25 cellular contexts compared by ENCODE assay signal in genomic region chr21:44296103-44296519, GRCh38. TPM values are rescaled to one million over a fixed set of nuclear protein-coding genes. Genes with fewer than 3 reads are reported as not detected.
DNase-seq lines count a peak whose midpoint lies in the region; ATAC-seq, FAIRE-seq and TF ChIP-seq lines count a peak whose summit lies in the region.
"Had no signal": no experiment of that assay in that cellular context is flagged by ENCODE, and none has a peak within 500 bp of the region (broad histone marks: within the 10 kb centered on the region; RNA-seq: fewer than 3 reads in every experiment).

No MANE protein-coding gene starts in this region.

- no peak for TF ChIP-seq RAD21 in GM12878 (IDR thresholded peaks at IDR 0.05; ENCODE audit: insufficient read depth, low read depth, low read length)

- peaks cover 52% of the 10 kb centered on the region for H3K4me1 ChIP-seq in left ventricle myocardium inferior
- peaks cover 0 to 38% of the 10 kb centered on the region in 2 donors for H3K4me1 ChIP-seq in right atrium auricular region
- peaks cover 8% of the 10 kb centered on the region; the same call in 1 of the 2 replicates for H3K4me1 ChIP-seq in HEK293 (ENCODE audit: control insufficient read depth, insufficient read depth, low read length)
- peaks cover 36% of the 10 kb centered on the region for H3K4me1 ChIP-seq in GM12878 (ENCODE audit: control insufficient read depth, insufficient read depth, low read length)

- H3K4me1 Mint-ChIP-seq in stimulated activated naive B cell treated with anti-CD40 and anti-IgM and Interleukin-4, amounts not matched to agents 10 μg/mL and 1 μg/mL and 100 μg/mL, for 72 hours: peaks cover 41 to 77% of the 10 kb centered on the region in 2 donors

- BruUV-seq in GM12878 (replicated peaks; lab: Mats Ljungman, UMichigan): no TSS peak

- H4K20me1 ChIP-seq in GM12878 (ENCODE audit: control insufficient read depth, insufficient read depth): no peaks in the 10 kb centered on the region

- H3K9me3 ChIP-seq in left ventricle myocardium inferior (replicated peaks) (no peaks in the 10 kb centered on the region), right atrium auricular region (no peaks in the 10 kb centered on the region), HEK293 (ENCODE audit: control insufficient read depth, insufficient read depth, low read depth, low read length) (no peaks in the 10 kb centered on the region), GM12878 (replicated peaks; ENCODE audit: control insufficient read depth, insufficient read depth, low read length) (no peaks in the 10 kb centered on the region)
- H3K9me3 ChIP-seq: Caco-2, Peyer's patch had no signal

- RAD21 ChIA-PET in GM12878 (lab: Charles Lee; ENCODE audit: unreplicated experiment): interaction anchor here (1.0 to 3.0 kb wide), 5 partner anchors 9 to 43 kb away, joined by 3 to 27 read pairs (median 9); partner anchors contain the start of gene CFAP410

- FAIRE-seq in GM12878 (lab: Jason Lieb, UNC): no peak
- FAIRE-seq: G401.6, H1 had no signal

- DNase-seq in left ventricle myocardium inferior (no peak), right atrium auricular region (ENCODE audit: low spot score) (no peak), GM12878 (ENCODE audit: low read depth, low spot score) (no peak), Ammon's horn (ENCODE audit: low spot score) (no peak)
- DNase-seq in stimulated activated naive B cell treated with anti-CD40 and anti-IgM and Interleukin-4, amounts not matched to agents 10 μg/mL and 1 μg/mL and 100 μg/mL, for 72 hours: no peak
- DNase-seq: Caco-2; CD8-positive, alpha-beta T cell; HCEC 1CT; NCI-H1092; NCI-H1436; NCI-H1930; NCI-H2227 treated with DMSO at 0.1 percent for 48 hours; NCI-H526 treated with DMSO at 0.1 percent for 48 hours; OCI-M1; Peyer's patch; SIG-M5 had no signal

- 3% methylated on average over 9 of the region's 12 CpGs for WGBS in GM12878 (ENCODE audit: insufficient coverage, insufficient replicate concordance, low lambda C conversion rate, missing lambda C conversion rate)

- in situ Hi-C loops in GM12878 (cut with MboI): no loop called here

- H3K9me3 Mint-ChIP-seq in stimulated activated naive B cell treated with anti-CD40 and anti-IgM and Interleukin-4, amounts not matched to agents 10 μg/mL and 1 μg/mL and 100 μg/mL, for 72 hours: no peaks in the 10 kb centered on the region
- H3K9me3 Mint-ChIP-seq: CD8-positive, alpha-beta T cell; IgD-negative memory B cell had no signal

- H3K36me3 ChIP-seq in left ventricle myocardium inferior: no peaks in the 10 kb centered on the region
- no peaks in the 10 kb centered on the region for H3K36me3 ChIP-seq in right atrium auricular region
- H3K36me3 ChIP-seq in HEK293 (ENCODE audit: control insufficient read depth in 2 of 2, insufficient read depth in 1 of 2, low read length in 2 of 2): no peaks in the 10 kb centered on the region
- no peaks in the 10 kb centered on the region for H3K36me3 ChIP-seq in GM12878 (ENCODE audit: control insufficient read depth in 2 of 2, insufficient read depth in 2 of 2, low read length in 1 of 2)
- H3K36me3 ChIP-seq: Peyer's patch had no signal

- TF ChIP-seq EP300 in GM12878 (IDR thresholded peaks at IDR 0.05; ENCODE audit: borderline replicate concordance in 1 of 2, control insufficient read depth in 1 of 2, low read depth in 2 of 2, low read length in 2 of 2): no peak

- peak overlapping the region; percentile 87 for H3K27ac Mint-ChIP-seq in stimulated activated naive B cell treated with anti-CD40 and anti-IgM and Interleukin-4, amounts not matched to agents 10 μg/mL and 1 μg/mL and 100 μg/mL, for 72 hours
- H3K27ac Mint-ChIP-seq: CD8-positive, alpha-beta T cell had no signal

- no peak for TF ChIP-seq CTCF in left ventricle myocardium inferior (IDR thresholded peaks at IDR 0.05; ENCODE audit: borderline replicate concordance)
- no peak for TF ChIP-seq CTCF in right atrium auricular region (IDR thresholded peaks at IDR 0.05)
- no peak for TF ChIP-seq CTCF in HEK293 (tag by site-specific recombination; IDR thresholded peaks at IDR 0.05)
- no peak for TF ChIP-seq CTCF in GM12878 (IDR thresholded peaks at IDR 0.05 in 2 of 3, conservative IDR thresholded peaks at IDR 0.05 in 1 of 3; ENCODE audit: control insufficient read depth in 2 of 3, extremely low read depth in 1 of 3, insufficient read depth in 1 of 3, low read depth in 3 of 3, low read length in 3 of 3)

- H3K4me2 ChIP-seq in GM12878 (ENCODE audit: control insufficient read depth, insufficient read depth): peak overlapping the region; percentile 30; the same call in 1 of the 2 replicates

- H3K9ac ChIP-seq in GM12878 (ENCODE audit: control insufficient read depth, insufficient read depth, low read length): peak overlapping the region; percentile 28; the same call in 1 of the 2 replicates

- no peaks in the 10 kb centered on the region for H3K36me3 Mint-ChIP-seq in stimulated activated naive B cell treated with anti-CD40 and anti-IgM and Interleukin-4, amounts not matched to agents 10 μg/mL and 1 μg/mL and 100 μg/mL, for 72 hours
- H3K36me3 Mint-ChIP-seq: CD8-positive, alpha-beta T cell; IgD-negative memory B cell had no signal

- H3K79me2 ChIP-seq in GM12878 (ENCODE audit: control insufficient read depth, insufficient read depth, low read length): peaks cover 20% of the 10 kb centered on the region

- H3K27me3 ChIP-seq in left ventricle myocardium inferior (ENCODE audit: low read depth) (peaks cover 3% of the 10 kb centered on the region), right atrium auricular region (no peaks in the 10 kb centered on the region), GM12878 (replicated peaks in 1 of 2; ENCODE audit: control insufficient read depth in 2 of 2, insufficient read depth in 2 of 2, low read length in 1 of 2) (no peaks in the 10 kb centered on the region)
- H3K27me3 ChIP-seq: Peyer's patch had no signal

- POLR2A ChIA-PET in HEK293 (lab: Yijun Ruan, JAX) (no interaction called here), GM12878 (lab: Charles Lee) (interaction anchor here (1.4 kb wide), 2 partner anchors 11 to 26 kb away, joined by 3 to 5 read pairs; no protein-coding TSS in a partner anchor)

- no peak overlapping the region for H2AFZ ChIP-seq in GM12878 (ENCODE audit: control insufficient read depth, low read depth, low read length)

- no peaks in the 10 kb centered on the region for H3K27me3 Mint-ChIP-seq in stimulated activated naive B cell treated with anti-CD40 and anti-IgM and Interleukin-4, amounts not matched to agents 10 μg/mL and 1 μg/mL and 100 μg/mL, for 72 hours

- no peak overlapping the region for H3K4me3 Mint-ChIP-seq in stimulated activated naive B cell treated with anti-CD40 and anti-IgM and Interleukin-4, amounts not matched to agents 10 μg/mL and 1 μg/mL and 100 μg/mL, for 72 hours
- H3K4me3 Mint-ChIP-seq: CD8-positive, alpha-beta T cell had no signal

- SMC1A ChIA-PET in GM12878 (lab: Charles Lee; ENCODE audit: uncharacterized antibody, unreplicated experiment): interaction anchor here (0.8 to 2.8 kb wide), 4 partner anchors 8 to 45 kb away, joined by 3 to 11 read pairs (median 3); no protein-coding TSS in a partner anchor

- ATAC-seq in GM12878 (no peak), GM19351 (IDR thresholded peaks at IDR 0.05; ENCODE audit: unreplicated experiment) (no peak)
- no peak for ATAC-seq in stimulated activated naive B cell treated with anti-CD40 and anti-IgM and Interleukin-4, amounts not matched to agents 10 μg/mL and 1 μg/mL and 100 μg/mL, for 72 hours (replicated peaks)
- ATAC-seq: CD8-positive, alpha-beta T cell had no signal

- TF ChIP-seq POLR2A in GM12878 (IDR thresholded peaks at IDR 0.05; ENCODE audit: low read depth, low read length): no peak

- H3K4me3 ChIP-seq in left ventricle myocardium inferior (no peak overlapping the region), right atrium auricular region (no peak overlapping the region), HEK293 (ENCODE audit: low read depth, low read length) (no peak overlapping the region), GM12878 (no peak overlapping the region)
- H3K4me3 ChIP-seq: Peyer's patch, SK-N-MC had no signal

- CTCF ChIA-PET in HEK293 (lab: Yijun Ruan, JAX): interaction anchor here (1.0 to 1.5 kb wide), 2 partner anchors 9 kb away, joined by 3 to 4 read pairs; no protein-coding TSS in a partner anchor
- CTCF ChIA-PET in GM12878 (lab: Yijun Ruan, JAX): interaction anchor here (0.8 to 2.0 kb wide), 3 partner anchors 15 to 28 kb away, joined by 4 to 7 read pairs (median 4); no protein-coding TSS in a partner anchor

- intact Hi-C loops in left ventricle myocardium inferior (cut with micrococcal nuclease): no loop called here
- intact Hi-C loops in GM12878 (cut with micrococcal nuclease; ENCODE audit: unreplicated experiment): no loop called here

- peak overlapping the region; percentile 54 for H3K27ac ChIP-seq in left ventricle myocardium inferior (replicated peaks)
- no peak overlapping the region for H3K27ac ChIP-seq in right atrium auricular region
- no peak overlapping the region for H3K27ac ChIP-seq in HEK293 (ENCODE audit: extremely low read depth, low read depth, low read length)
- no peak overlapping the region; the same call in 1 of the 2 replicates for H3K27ac ChIP-seq in GM12878 (ENCODE audit: control insufficient read depth, insufficient read depth)
- H3K27ac ChIP-seq: C4-2B, Peyer's patch, SK-N-MC had no signal

RNA-seq across cellular contexts. Expression of gene PFKL, which starts 3.7 kb away (rescaled TPM):
- total RNA-seq in left ventricle myocardium inferior (47.7 TPM), right atrium auricular region (10 to 100 TPM; 28.0 to 45.7 TPM), GM12878 (2014; rRNA removed) (127 and 146 TPM in 2 replicates), GM12878 (2014; rRNA removed; fragmentation: Illumina TruSeq; extraction: Trizol) (52.6 and 56.1 TPM in 2 replicates), GM12878 (2021) (192 and 194 TPM in 2 replicates)
- 144 and 180 TPM in 2 replicates for total RNA-seq in GM12878 (2013; cell fraction: nucleolus; rRNA removed)
- 60.4 TPM for polyA plus RNA-seq in GM12878 (2011; ENCODE audit: low read depth)
- polyA plus RNA-seq in GM12878 (2011; rRNA removed) (43.3 and 94.2 TPM in 2 replicates), GM12878 (2014; fragmentation: Illumina TruSeq; extraction: Trizol) (7.8 and 45.7 TPM in 2 replicates), GM12878 (2014; fragmentation: Nextera tagmentation; extraction: Ambion mirVana) (10 to 100 TPM in 1 of 2 experiments, 1 to 10 TPM in 1; 1.2 to 11.2 TPM), GM12878 (2014; rRNA removed) (130 and 154 TPM in 2 replicates), GM12878 (2016; fragmentation: Nextera tagmentation; extraction: Ambion mirVana) (100 to 1,000 TPM; 184 to 191 TPM)
- 130 and 162 TPM in 2 replicates for polyA plus RNA-seq in GM12878 (2011; cell fraction: cytosol; rRNA removed)
- 550 and 578 TPM in 2 replicates for polyA plus RNA-seq in GM12878 (2011; cell fraction: nucleus; rRNA removed)
- 148 and 190 TPM in 2 replicates for polyA plus RNA-seq in GM12878 (2012)
- 76.6 and 156 TPM in 2 replicates for polyA minus RNA-seq in GM12878 (2011; rRNA and poly(A)+ RNA removed)
- 59.1 and 73.4 TPM in 2 replicates for polyA minus RNA-seq in GM12878 (2011; cell fraction: cytosol; rRNA and poly(A)+ RNA removed)
- 62.3 and 85.3 TPM in 2 replicates for polyA minus RNA-seq in GM12878 (2011; cell fraction: nucleus; rRNA and poly(A)+ RNA removed)

RNA-seq across cellular contexts. Expression of gene AIRE, which starts 10.4 kb away (rescaled TPM):
- not detected for total RNA-seq in left ventricle myocardium inferior
- not detected for total RNA-seq in right atrium auricular region
- 0.81 and 0.83 TPM in 2 replicates for total RNA-seq in GM12878 (2013; cell fraction: nucleolus; rRNA removed)
- total RNA-seq in GM12878 (2014; rRNA removed): not detected in 2 replicates
- not detected in 2 replicates for total RNA-seq in GM12878 (2014; rRNA removed; fragmentation: Illumina TruSeq; extraction: Trizol)
- total RNA-seq in GM12878 (2021): 0.10 TPM in 1 of 2 replicates, not detected in the other
- polyA plus RNA-seq in GM12878 (2011; ENCODE audit: low read depth): not detected
- polyA plus RNA-seq in GM12878 (2011; rRNA removed): 0.03 and 0.05 TPM in 2 replicates
- polyA plus RNA-seq in GM12878 (2011; cell fraction: cytosol; rRNA removed): 0.04 and 0.08 TPM in 2 replicates
- polyA plus RNA-seq in GM12878 (2011; cell fraction: nucleus; rRNA removed): 0.61 and 1.2 TPM in 2 replicates
- 0.04 TPM in 1 of 2 replicates, not detected in the other for polyA plus RNA-seq in GM12878 (2012)
- not detected in 2 replicates for polyA plus RNA-seq in GM12878 (2014; fragmentation: Illumina TruSeq; extraction: Trizol)
- polyA plus RNA-seq in GM12878 (2014; fragmentation: Nextera tagmentation; extraction: Ambion mirVana): not detected
- polyA plus RNA-seq in GM12878 (2014; rRNA removed): not detected in 2 replicates
- not detected for polyA plus RNA-seq in GM12878 (2016; fragmentation: Nextera tagmentation; extraction: Ambion mirVana)
- 0.10 and 0.15 TPM in 2 replicates for polyA minus RNA-seq in GM12878 (2011; rRNA and poly(A)+ RNA removed)
- not detected in 2 replicates for polyA minus RNA-seq in GM12878 (2011; cell fraction: cytosol; rRNA and poly(A)+ RNA removed)
- 0.10 and 0.12 TPM in 2 replicates for polyA minus RNA-seq in GM12878 (2011; cell fraction: nucleus; rRNA and poly(A)+ RNA removed)
- total RNA-seq: A172; Caco-2; CD8-positive, alpha-beta T cell; H1; NCI-H460 had no signal

RNA-seq across cellular contexts. Expression of gene DNMT3L, which starts 34.4 kb away (rescaled TPM):
- total RNA-seq in left ventricle myocardium inferior (not detected), right atrium auricular region (not detected), GM12878 (2014; rRNA removed) (not detected in 2 replicates), GM12878 (2014; rRNA removed; fragmentation: Illumina TruSeq; extraction: Trizol) (not detected in 2 replicates), GM12878 (2021) (not detected in 2 replicates)
- total RNA-seq in GM12878 (2013; cell fraction: nucleolus; rRNA removed): not detected in 2 replicates
- not detected for polyA plus RNA-seq in GM12878 (2011; ENCODE audit: low read depth)
- polyA plus RNA-seq in GM12878 (2011; rRNA removed) (not detected in 2 replicates), GM12878 (2014; fragmentation: Illumina TruSeq; extraction: Trizol) (not detected in 2 replicates), GM12878 (2014; fragmentation: Nextera tagmentation; extraction: Ambion mirVana) (not detected), GM12878 (2014; rRNA removed) (not detected in 2 replicates), GM12878 (2016; fragmentation: Nextera tagmentation; extraction: Ambion mirVana) (not detected)
- not detected in 2 replicates for polyA plus RNA-seq in GM12878 (2011; cell fraction: cytosol; rRNA removed)
- polyA plus RNA-seq in GM12878 (2011; cell fraction: nucleus; rRNA removed): not detected in 2 replicates
- polyA plus RNA-seq in GM12878 (2012): not detected in 2 replicates
- polyA minus RNA-seq in GM12878 (2011; rRNA and poly(A)+ RNA removed): not detected in 2 replicates
- not detected in 2 replicates for polyA minus RNA-seq in GM12878 (2011; cell fraction: cytosol; rRNA and poly(A)+ RNA removed)
- polyA minus RNA-seq in GM12878 (2011; cell fraction: nucleus; rRNA and poly(A)+ RNA removed): not detected in 2 replicates
- total RNA-seq: A172; CD8-positive, alpha-beta T cell; H1; NCI-H460; Peyer's patch had no signal
- polyA plus RNA-seq: IgD-negative memory B cell had no signal

RNA-seq across cellular contexts. Expression of gene CFAP410, which starts 43.1 kb away (rescaled TPM):
- total RNA-seq in left ventricle myocardium inferior: 12.0 TPM
- total RNA-seq in right atrium auricular region: 10 to 100 TPM; 21.4 to 23.2 TPM
- 19.8 and 23.7 TPM in 2 replicates for total RNA-seq in GM12878 (2013; cell fraction: nucleolus; rRNA removed)
- 16.8 and 24.6 TPM in 2 replicates for total RNA-seq in GM12878 (2014; rRNA removed)
- 2.6 and 2.8 TPM in 2 replicates for total RNA-seq in GM12878 (2014; rRNA removed; fragmentation: Illumina TruSeq; extraction: Trizol)
- total RNA-seq in GM12878 (2021): 20.3 and 23.6 TPM in 2 replicates
- 4.9 TPM for polyA plus RNA-seq in GM12878 (2011; ENCODE audit: low read depth)
- 2.8 and 5.2 TPM in 2 replicates for polyA plus RNA-seq in GM12878 (2011; rRNA removed)
- 8.2 and 16.1 TPM in 2 replicates for polyA plus RNA-seq in GM12878 (2011; cell fraction: cytosol; rRNA removed)
- 87.0 and 101 TPM in 2 replicates for polyA plus RNA-seq in GM12878 (2011; cell fraction: nucleus; rRNA removed)
- polyA plus RNA-seq in GM12878 (2012): 21.9 and 22.9 TPM in 2 replicates
- 0.52 and 1.3 TPM in 2 replicates for polyA plus RNA-seq in GM12878 (2014; fragmentation: Illumina TruSeq; extraction: Trizol)
- polyA plus RNA-seq in GM12878 (2014; fragmentation: Nextera tagmentation; extraction: Ambion mirVana): 1 to 10 TPM in 1 of 2 experiments, under 1 TPM in 1; 0.14 to 2.1 TPM
- polyA plus RNA-seq in GM12878 (2014; rRNA removed): 24.8 and 27.1 TPM in 2 replicates
- polyA plus RNA-seq in GM12878 (2016; fragmentation: Nextera tagmentation; extraction: Ambion mirVana): 10 to 100 TPM; 17.5 to 20.9 TPM
- polyA minus RNA-seq in GM12878 (2011; rRNA and poly(A)+ RNA removed): 1.4 and 5.8 TPM in 2 replicates
- polyA minus RNA-seq in GM12878 (2011; cell fraction: cytosol; rRNA and poly(A)+ RNA removed): 1.8 and 2.8 TPM in 2 replicates
- 7.5 and 11.9 TPM in 2 replicates for polyA minus RNA-seq in GM12878 (2011; cell fraction: nucleus; rRNA and poly(A)+ RNA removed)

RNA-seq across cellular contexts. Expression of gene ICOSLG, which starts 55.4 kb away (rescaled TPM):
- 4.7 TPM for total RNA-seq in left ventricle myocardium inferior
- 1 to 10 TPM; 1.0 to 1.1 TPM for total RNA-seq in right atrium auricular region
- 61.3 and 69.5 TPM in 2 replicates for total RNA-seq in GM12878 (2013; cell fraction: nucleolus; rRNA removed)
- total RNA-seq in GM12878 (2014; rRNA removed): 5.6 and 6.3 TPM in 2 replicates
- total RNA-seq in GM12878 (2014; rRNA removed; fragmentation: Illumina TruSeq; extraction: Trizol): 3.5 and 3.8 TPM in 2 replicates
- total RNA-seq in GM12878 (2021): 15.1 and 16.4 TPM in 2 replicates
- polyA plus RNA-seq in GM12878 (2011; ENCODE audit: low read depth): 8.4 TPM
- polyA plus RNA-seq in GM12878 (2011; rRNA removed): 6.6 and 16.3 TPM in 2 replicates
- 11.5 and 12.4 TPM in 2 replicates for polyA plus RNA-seq in GM12878 (2011; cell fraction: cytosol; rRNA removed)
- polyA plus RNA-seq in GM12878 (2011; cell fraction: nucleus; rRNA removed): 38.7 and 45.9 TPM in 2 replicates
- polyA plus RNA-seq in GM12878 (2012): 14.8 and 16.7 TPM in 2 replicates
- polyA plus RNA-seq in GM12878 (2014; fragmentation: Illumina TruSeq; extraction: Trizol): 5.1 and 13.9 TPM in 2 replicates
- 1 to 10 TPM in 1 of 2 experiments, under 1 TPM in 1; 0.84 to 1.5 TPM for polyA plus RNA-seq in GM12878 (2014; fragmentation: Nextera tagmentation; extraction: Ambion mirVana)
- 11.5 and 11.7 TPM in 2 replicates for polyA plus RNA-seq in GM12878 (2014; rRNA removed)
- polyA plus RNA-seq in GM12878 (2016; fragmentation: Nextera tagmentation; extraction: Ambion mirVana): 1 to 10 TPM; 5.3 to 6.2 TPM
- 10.8 and 11.6 TPM in 2 replicates for polyA minus RNA-seq in GM12878 (2011; rRNA and poly(A)+ RNA removed)
- 4.9 and 9.8 TPM in 2 replicates for polyA minus RNA-seq in GM12878 (2011; cell fraction: cytosol; rRNA and poly(A)+ RNA removed)
- polyA minus RNA-seq in GM12878 (2011; cell fraction: nucleus; rRNA and poly(A)+ RNA removed): 7.0 and 12.5 TPM in 2 replicates
